In genomic region chr5:131274341-131275063, GRCh38 we compare ENCODE assay signal across 14 cellular contexts. TPM values are rescaled to one million over a fixed set of nuclear protein-coding genes. Genes with fewer than 3 reads are reported as not detected.
A peak's percentile ranks its signal among the peaks of the same experiment; 100 is the strongest.
DNase-seq lines count a peak whose midpoint lies in the region; ATAC-seq and TF ChIP-seq lines count a peak whose summit lies in the region.
"Had no signal": no experiment of that assay in that cellular context is flagged by ENCODE, and none has a peak within 500 bp of the region (broad histone marks: within the 10 kb centered on the region; RNA-seq: fewer than 3 reads in every experiment).

No MANE protein-coding gene starts in this region.

- POLR2A ChIA-PET in CD4-positive, alpha-beta memory T cell (lab: Charles Lee; ENCODE audit: partially characterized antibody): interaction anchor here (0.8 to 30.3 kb wide), 6 partner anchors 11 to 120 kb away, joined by 3 to 1078 read pairs (median 10); partner anchors contain the start of genes CDC42SE2 and HINT1

- no peak for DNase-seq in CD4-positive, alpha-beta memory T cell
- DNase-seq in SK-N-MC (ENCODE audit: low read depth, low spot score) (no peak), dorsolateral prefrontal cortex (no peak), MV-4-11 (lab: John Stamatoyannopoulos, UW) (no peak), KG1 (lab: John Stamatoyannopoulos, UW) (no peak), NCI-H510A (lab: John Stamatoyannopoulos, UW) (no peak)
- DNase-seq: BE2C, hypothalamus, KBM-7, PC-3, T-helper 9 cell had no signal

- H3K4me3 Mint-ChIP-seq in CD4-positive, alpha-beta memory T cell: peak overlapping the region; percentile 73 to 90 (median 82)

- ATAC-seq in GM18909 (IDR thresholded peaks at IDR 0.05; ENCODE audit: poor library complexity, unreplicated experiment) (peak; percentile 29), HG03342 (IDR thresholded peaks at IDR 0.05; ENCODE audit: unreplicated experiment) (no peak)
- ATAC-seq: PC-3 had no signal

- intact Hi-C loops in CD4-positive, alpha-beta memory T cell (cut with micrococcal nuclease): no loop called here
- intact Hi-C loops in dorsolateral prefrontal cortex (cut with DNase I): loop anchor here in 1 of 2 donors (5.0 to 10.0 kb wide), 2 partner anchors 110 to 112 kb away; no protein-coding TSS in a partner anchor

- no peaks in the 10 kb centered on the region for H3K9me3 ChIP-seq in CD4-positive, alpha-beta memory T cell (ENCODE audit: control insufficient read depth in 1 of 2, low read length in 2 of 2)
- H3K9me3 ChIP-seq in SK-N-MC (ENCODE audit: low read depth, low read length): no peaks in the 10 kb centered on the region
- H3K9me3 ChIP-seq: BE2C, prostate gland had no signal

- H3K36me3 ChIP-seq in CD4-positive, alpha-beta memory T cell (ENCODE audit: insufficient read depth, low read length): no peaks in the 10 kb centered on the region
- H3K36me3 ChIP-seq in SK-N-MC (ENCODE audit: insufficient read depth, low read length): peaks cover 3% of the 10 kb centered on the region; the same call in 1 of the 2 replicates
- H3K36me3 ChIP-seq: BE2C, prostate gland had no signal

- H3K4me1 ChIP-seq in CD4-positive, alpha-beta memory T cell (ENCODE audit: insufficient read depth, low read length): peaks cover 93% of the 10 kb centered on the region
- H3K4me1 ChIP-seq: BE2C, prostate gland had no signal

- no peaks in the 10 kb centered on the region for H3K27me3 Mint-ChIP-seq in CD4-positive, alpha-beta memory T cell

- H3K27me3 ChIP-seq in CD4-positive, alpha-beta memory T cell (ENCODE audit: insufficient read depth, low read length): no peaks in the 10 kb centered on the region
- no peaks in the 10 kb centered on the region for H3K27me3 ChIP-seq in dorsolateral prefrontal cortex
- H3K27me3 ChIP-seq: BE2C had no signal

- H3K27ac ChIP-seq in CD4-positive, alpha-beta memory T cell (ENCODE audit: low read depth, low read length): peak overlapping the region; percentile 71
- H3K27ac ChIP-seq in SK-N-MC (peak overlapping the region; percentile 38), dorsolateral prefrontal cortex (peak overlapping the region in 38 of 59 donors; percentile 1 to 90 (median 39))
- H3K27ac ChIP-seq: prostate gland had no signal

- peaks cover 0 to 12% (median 0%) of the 10 kb centered on the region in 8 donors for H3K9me3 Mint-ChIP-seq in CD4-positive, alpha-beta memory T cell

- no peak for TF ChIP-seq CTCF in dorsolateral prefrontal cortex (IDR thresholded peaks at IDR 0.05 in 54 of 56, conservative IDR thresholded peaks at IDR 0.05 in 2 of 56; ENCODE audit: low read depth in 1 of 56, partially characterized antibody in 56 of 56)

- H3K27ac Mint-ChIP-seq in CD4-positive, alpha-beta memory T cell: peak overlapping the region; percentile 77 to 94 (median 89)

- peaks cover 58 to 85% (median 66%) of the 10 kb centered on the region in 4 donors for H3K4me1 Mint-ChIP-seq in CD4-positive, alpha-beta memory T cell

- H3K9ac ChIP-seq in SK-N-MC (ENCODE audit: insufficient read length): no peak overlapping the region

- peaks cover 16 to 44% of the 10 kb centered on the region in 2 donors for H3K36me3 Mint-ChIP-seq in CD4-positive, alpha-beta memory T cell

- CTCF ChIA-PET in CD4-positive, alpha-beta memory T cell (lab: Charles Lee; ENCODE audit: partially characterized antibody): interaction anchor here (0.5 to 5.5 kb wide), 6 partner anchors 10 to 189 kb away, joined by 3 to 33 read pairs (median 6); partner anchors contain the start of gene CDC42SE2

- peak overlapping the region; percentile 2 to 37 for H3K4me3 ChIP-seq in CD4-positive, alpha-beta memory T cell (ENCODE audit: low read length in 2 of 2)
- no peak overlapping the region for H3K4me3 ChIP-seq in SK-N-MC
- H3K4me3 ChIP-seq in dorsolateral prefrontal cortex: peak overlapping the region in 3 of 59 donors; percentile 2 to 10 (median 9)
- H3K4me3 ChIP-seq: prostate gland had no signal

RNA-seq across cellular contexts. Expression of gene CDC42SE2, which starts 10.6 kb away (rescaled TPM):
- 100 to 1,000 TPM; 298 to 316 TPM for total RNA-seq in CD4-positive, alpha-beta memory T cell
- 100 to 1,000 TPM; 414 to 773 TPM for polyA plus RNA-seq in CD4-positive, alpha-beta memory T cell
- total RNA-seq in dorsolateral prefrontal cortex: 100 to 1,000 TPM in 1 of 120 experiments, 10 to 100 TPM in 119; 34.8 to 102 (median 68.6) TPM
